ENCODE assay signal across 19 cellular contexts in the genomic region with DNA sequence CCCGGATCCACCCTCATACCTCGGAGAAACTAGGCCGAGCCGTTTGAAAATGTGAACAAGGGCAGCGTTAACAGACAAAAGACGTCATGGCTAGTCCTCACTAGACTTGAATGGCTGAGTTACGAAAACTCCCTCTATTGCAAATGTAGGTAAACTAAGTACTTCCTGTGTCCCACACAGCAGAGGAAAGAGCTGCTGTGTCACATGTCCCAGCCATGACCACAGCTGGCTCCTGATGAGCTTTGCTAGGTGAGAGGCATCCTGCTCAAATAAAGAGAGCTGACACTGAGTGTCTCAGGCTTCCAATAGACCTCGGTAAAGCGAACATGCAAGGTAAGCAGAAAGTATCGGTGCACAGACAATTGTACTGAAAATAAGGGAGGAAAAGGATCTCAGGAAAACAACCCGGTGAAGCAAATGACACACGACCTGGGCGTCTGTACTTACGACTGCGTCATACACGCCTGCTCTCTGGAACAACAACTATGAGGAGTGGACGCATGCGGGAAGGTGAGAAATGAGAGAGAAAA. TPM values are rescaled to one million over a fixed set of nuclear protein-coding genes. Genes with fewer than 3 reads are reported as not detected.
DNase-seq lines count a peak whose midpoint lies in the region; ATAC-seq, FAIRE-seq and TF ChIP-seq lines count a peak whose summit lies in the region.
"Had no signal": no experiment of that assay in that cellular context is flagged by ENCODE, and none has a peak within 500 bp of the region (broad histone marks: within the 10 kb centered on the region; RNA-seq: fewer than 3 reads in every experiment).

No MANE protein-coding gene starts in this region.

- WGBS in HepG2 (ENCODE audit: low lambda C conversion rate), result 91% methylated on average over 18 of the region's 18 CpGs

- no peaks in the 10 kb centered on the region for H3K9me3 ChIP-seq in CD4-positive, CD25-positive, alpha-beta regulatory T cell (ENCODE audit: control insufficient read depth in 2 of 2, low read length in 2 of 2)
- no peaks in the 10 kb centered on the region for H3K9me3 ChIP-seq in HepG2 (ENCODE audit: low read length)
- H3K9me3 ChIP-seq: uterus had no signal

- H3K4me1 ChIP-seq in CD4-positive, CD25-positive, alpha-beta regulatory T cell (ENCODE audit: control insufficient read depth, insufficient read depth, low read length, poor library complexity, severe bottlenecking), result peaks cover 17% of the 10 kb centered on the region
- no peaks in the 10 kb centered on the region for H3K4me1 ChIP-seq in HepG2 (ENCODE audit: insufficient read depth, low read length)
- H3K4me1 ChIP-seq: uterus had no signal

- intact Hi-C loops in activated CD8-positive, alpha-beta T cell treated with anti-CD3 and anti-CD28 coated beads for 36 hours (cut with micrococcal nuclease), result no loop called here
- intact Hi-C loops in HepG2 (cut with micrococcal nuclease; ENCODE audit: unreplicated experiment) (no loop called here), left ventricle myocardium superior (cut with micrococcal nuclease) (no loop called here)

- H3K36me3 ChIP-seq in CD4-positive, CD25-positive, alpha-beta regulatory T cell (ENCODE audit: control insufficient read depth, insufficient read depth, low read length), result peaks cover 18% of the 10 kb centered on the region
- H3K36me3 ChIP-seq in HepG2 (replicated peaks in 1 of 2; ENCODE audit: control insufficient read depth in 1 of 2, insufficient read depth in 2 of 2, low read length in 2 of 2), result peaks cover 5 to 37% of the 10 kb centered on the region in 2 experiments; a peak in 4 of 5 replicates
- H3K36me3 ChIP-seq: uterus had no signal

- H3K36me3 Mint-ChIP-seq in CD4-positive, CD25-positive, alpha-beta regulatory T cell, result peaks cover 8% of the 10 kb centered on the region
- peaks cover 4% of the 10 kb centered on the region for H3K36me3 Mint-ChIP-seq in activated CD8-positive, alpha-beta T cell treated with anti-CD3 and anti-CD28 coated beads for 36 hours (ENCODE audit: low read depth)

- H3K4me1 Mint-ChIP-seq in CD4-positive, CD25-positive, alpha-beta regulatory T cell, result peaks cover 5 to 34% (median 9%) of the 10 kb centered on the region in 4 donors
- H3K4me1 Mint-ChIP-seq in activated CD8-positive, alpha-beta T cell treated with anti-CD3 and anti-CD28 coated beads for 36 hours (ENCODE audit: low read depth), result peaks cover 34% of the 10 kb centered on the region

- TF ChIP-seq EP300 in HepG2 (IDR thresholded peaks at IDR 0.05; ENCODE audit: low read depth in 2 of 2, low read length in 2 of 2) (no peak), HepG2 (CRISPR knock-in tag; IDR thresholded peaks at IDR 0.05; ENCODE audit: borderline replicate concordance) (no peak)

- no peaks in the 10 kb centered on the region for H4K20me1 ChIP-seq in HepG2 (ENCODE audit: insufficient read depth, low read length)

- peak overlapping the region; percentile 35 for H3K27ac ChIP-seq in CD4-positive, CD25-positive, alpha-beta regulatory T cell (ENCODE audit: insufficient read depth, low read length, poor library complexity, severe bottlenecking)
- no peak overlapping the region for H3K27ac ChIP-seq in HepG2 (ENCODE audit: extremely low read length, insufficient read depth, low read length)
- H3K27ac ChIP-seq: PC-9, uterus had no signal

- no peak overlapping the region for H2AFZ ChIP-seq in HepG2 (ENCODE audit: low read length)
- H2AFZ ChIP-seq: PC-9 had no signal

- H3K79me2 ChIP-seq in HepG2 (ENCODE audit: insufficient read depth, low read length), result no peaks in the 10 kb centered on the region

- peak in 1 of 3 donors; percentile 71 for DNase-seq in CD4-positive, CD25-positive, alpha-beta regulatory T cell
- DNase-seq in GM12891 (ENCODE audit: insufficient read length, low spot score), result no peak
- peak; percentile 60 for DNase-seq in activated CD8-positive, alpha-beta T cell treated with anti-CD3 and anti-CD28 coated beads for 36 hours
- no peak for DNase-seq in HepG2 (ENCODE audit: low spot score)
- no peak for DNase-seq in NCI-H146 treated with DMSO at 0.1 percent for 48 hours (lab: John Stamatoyannopoulos, UW; ENCODE audit: unreplicated experiment)
- no peak for DNase-seq in left ventricle myocardium superior
- DNase-seq: activated CD8-positive, alpha-beta memory T cell treated with anti-CD3 and anti-CD28 coated beads for 24 hours; amygdala; GDM1; hippocampal formation; left colon; NCI-H1092; NCI-H446; PC-9; SW 1271; uterus had no signal

- H3K27me3 Mint-ChIP-seq in CD4-positive, CD25-positive, alpha-beta regulatory T cell, result no peaks in the 10 kb centered on the region
- H3K27me3 Mint-ChIP-seq in activated CD8-positive, alpha-beta T cell treated with anti-CD3 and anti-CD28 coated beads for 36 hours, result no peaks in the 10 kb centered on the region
- H3K27me3 Mint-ChIP-seq: dendritic cell treated with granulocyte-macrophage colony-stimulating factor and Interleukin-4, amounts not matched to agents 40 ng/mL and 50 ng/mL, for 4 days had no signal

- ATAC-seq in CD4-positive, CD25-positive, alpha-beta regulatory T cell (ENCODE audit: low read depth in 2 of 2), result peak; percentile 78 to 85
- peak; percentile 88 for ATAC-seq in activated CD8-positive, alpha-beta T cell treated with anti-CD3 and anti-CD28 coated beads for 36 hours
- ATAC-seq in HepG2 (no peak), GM18907 (IDR thresholded peaks at IDR 0.05; ENCODE audit: unreplicated experiment) (no peak), left ventricle myocardium superior (no peak)
- ATAC-seq: left colon had no signal

- POLR2A ChIA-PET in activated CD8-positive, alpha-beta T cell treated with anti-CD3 and anti-CD28 coated beads for 36 hours (lab: Charles Lee), result interaction anchor here (1.0 kb wide), 1 partner anchor 13 kb away, joined by 3 read pairs; no protein-coding TSS in a partner anchor
- POLR2A ChIA-PET in HepG2 (lab: Yijun Ruan, JAX), result no interaction called here

- peak overlapping the region; percentile 2 for H3K4me3 ChIP-seq in CD4-positive, CD25-positive, alpha-beta regulatory T cell (ENCODE audit: low read depth, low read length)
- H3K4me3 ChIP-seq in HepG2 (replicated peaks in 1 of 3; ENCODE audit: insufficient read depth in 1 of 3, low read depth in 2 of 3, low read length in 3 of 3), result no peak overlapping the region
- H3K4me3 ChIP-seq: PC-9, uterus had no signal

- no peak for TF ChIP-seq RAD21 in HepG2 (CRISPR knock-in tag; IDR thresholded peaks at IDR 0.05)

- no TSS peak for BruUV-seq in HepG2 (replicated peaks; lab: Mats Ljungman, UMichigan)

- H3K27me3 ChIP-seq in CD4-positive, CD25-positive, alpha-beta regulatory T cell (ENCODE audit: control insufficient read depth, insufficient read depth, low read length), result no peaks in the 10 kb centered on the region
- no peaks in the 10 kb centered on the region for H3K27me3 ChIP-seq in HepG2 (ENCODE audit: control insufficient read depth in 1 of 2, insufficient read depth in 2 of 2, low read length in 2 of 2)
- H3K27me3 ChIP-seq: uterus had no signal

- H3K9ac ChIP-seq in HepG2 (ENCODE audit: insufficient read depth, low read depth, low read length), result no peak overlapping the region

- CTCF ChIA-PET in activated CD8-positive, alpha-beta T cell treated with anti-CD3 and anti-CD28 coated beads for 36 hours (lab: Charles Lee), result interaction anchor here (1.1 kb wide), 1 partner anchor 12 kb away, joined by 3 read pairs; no protein-coding TSS in a partner anchor
- CTCF ChIA-PET in HepG2 (lab: Yijun Ruan, JAX; ENCODE audit: low intra/inter-chr PET ratio, low total read pairs), result no interaction called here

- H3K4me3 Mint-ChIP-seq in CD4-positive, CD25-positive, alpha-beta regulatory T cell, result peak overlapping the region in 3 of 4 donors; percentile 1 to 42 (median 31)
- no peak overlapping the region for H3K4me3 Mint-ChIP-seq in activated CD8-positive, alpha-beta T cell treated with anti-CD3 and anti-CD28 coated beads for 36 hours
- H3K4me3 Mint-ChIP-seq: dendritic cell treated with granulocyte-macrophage colony-stimulating factor and Interleukin-4, amounts not matched to agents 40 ng/mL and 50 ng/mL, for 4 days had no signal

- H3K4me2 ChIP-seq in HepG2 (ENCODE audit: low read depth, low read length), result no peak overlapping the region
- H3K4me2 ChIP-seq: PC-9 had no signal

- peak; percentile 80 for FAIRE-seq in GM12891 (lab: Jason Lieb, UNC)
- FAIRE-seq in HepG2 (lab: Jason Lieb, UNC), result no peak
- FAIRE-seq: HTR-8/SVneo had no signal

- H3K27ac Mint-ChIP-seq in CD4-positive, CD25-positive, alpha-beta regulatory T cell, result peak overlapping the region; percentile 57 to 91 (median 71)
- H3K27ac Mint-ChIP-seq in activated CD8-positive, alpha-beta T cell treated with anti-CD3 and anti-CD28 coated beads for 36 hours, result peak overlapping the region; percentile 66
- H3K27ac Mint-ChIP-seq: dendritic cell treated with granulocyte-macrophage colony-stimulating factor and Interleukin-4, amounts not matched to agents 40 ng/mL and 50 ng/mL, for 4 days had no signal

- in situ Hi-C loops in HepG2 (cut with HindIII; ENCODE audit: extremely low pct_ligation_motif_present, low pct_unique_long_range_greater_than_20kb), result no loop called here

- no peak for TF ChIP-seq CTCF in activated CD8-positive, alpha-beta T cell treated with anti-CD3 and anti-CD28 coated beads for 36 hours (IDR thresholded peaks at IDR 0.05)
- TF ChIP-seq CTCF in HepG2 (CRISPR knock-in tag; IDR thresholded peaks at IDR 0.05), result no peak

- TF ChIP-seq POLR2A in GM12891 (IDR thresholded peaks at IDR 0.05; ENCODE audit: low read depth, low read length) (no peak), HepG2 (IDR thresholded peaks at IDR 0.05; ENCODE audit: insufficient read depth in 1 of 2, low read depth in 2 of 2, low read length in 2 of 2) (no peak)

- no peaks in the 10 kb centered on the region for H3K9me3 Mint-ChIP-seq in CD4-positive, CD25-positive, alpha-beta regulatory T cell
- H3K9me3 Mint-ChIP-seq in activated CD8-positive, alpha-beta T cell treated with anti-CD3 and anti-CD28 coated beads for 36 hours, result no peaks in the 10 kb centered on the region
- H3K9me3 Mint-ChIP-seq: dendritic cell treated with granulocyte-macrophage colony-stimulating factor and Interleukin-4, amounts not matched to agents 40 ng/mL and 50 ng/mL, for 4 days had no signal

RNA-seq across cellular contexts. Expression of gene TMEM204, which starts 26.0 kb away (rescaled TPM):
- 25.8 TPM for total RNA-seq in CD4-positive, CD25-positive, alpha-beta regulatory T cell
- polyA plus RNA-seq in CD4-positive, CD25-positive, alpha-beta regulatory T cell, result 10 to 100 TPM; 59.8 to 97.4 (median 69.1) TPM
- 0.60 TPM for polyA plus RNA-seq in GM12891 (2012; ENCODE audit: low read depth, missing spikeins)
- 10 to 100 TPM; 12.9 to 14.3 TPM for total RNA-seq in activated CD8-positive, alpha-beta T cell treated with anti-CD3 and anti-CD28 coated beads for 36 hours
- not detected in 2 replicates for total RNA-seq in HepG2 (2016; rRNA removed; fragmentation: Illumina TruSeq; extraction: Trizol)
- not detected in 2 replicates for total RNA-seq in HepG2 (2016; cell fraction: cytosol; rRNA removed; fragmentation: Illumina TruSeq; extraction: Trizol; ENCODE audit: low read depth)
- total RNA-seq in HepG2 (2016; cell fraction: insoluble cytoplasmic fraction; rRNA removed; fragmentation: Illumina TruSeq; extraction: Trizol), result not detected in 2 replicates
- total RNA-seq in HepG2 (2016; cell fraction: membrane; rRNA removed; fragmentation: Illumina TruSeq; extraction: Trizol), result not detected in 2 replicates
- total RNA-seq in HepG2 (2016; cell fraction: nucleus; rRNA removed; fragmentation: Illumina TruSeq; extraction: Trizol), result not detected in 2 replicates
- polyA plus RNA-seq in HepG2 (2011; rRNA removed), result not detected in 2 replicates
- polyA plus RNA-seq in HepG2 (2011; cell fraction: cytosol; rRNA removed), result not detected in 2 replicates
- polyA plus RNA-seq in HepG2 (2011; cell fraction: nucleus; rRNA removed), result not detected in 2 replicates
- polyA plus RNA-seq in HepG2 (2012), result not detected in 2 replicates
- not detected in 2 replicates for polyA plus RNA-seq in HepG2 (2016; cell fraction: cytosol; fragmentation: Illumina TruSeq; extraction: Trizol; ENCODE audit: low read depth)
- polyA plus RNA-seq in HepG2 (2016; cell fraction: insoluble cytoplasmic fraction; fragmentation: Illumina TruSeq; extraction: Trizol; ENCODE audit: low read depth), result not detected in 2 replicates
- polyA plus RNA-seq in HepG2 (2016; cell fraction: membrane; fragmentation: Illumina TruSeq; extraction: Trizol; ENCODE audit: low read depth), result not detected in 2 replicates
- not detected in 2 replicates for polyA plus RNA-seq in HepG2 (2016; cell fraction: nucleus; fragmentation: Illumina TruSeq; extraction: Trizol; ENCODE audit: insufficient read depth, low read depth)
- not detected in 2 replicates for polyA minus RNA-seq in HepG2 (2011; rRNA and poly(A)+ RNA removed; ENCODE audit: low replicate concordance)
- not detected in 2 replicates for polyA minus RNA-seq in HepG2 (2011; cell fraction: cytosol; rRNA and poly(A)+ RNA removed)
- not detected in 2 replicates for polyA minus RNA-seq in HepG2 (2011; cell fraction: nucleus; rRNA and poly(A)+ RNA removed)
- 28.8 TPM for total RNA-seq in left ventricle myocardium superior
- total RNA-seq: PC-9 had no signal

RNA-seq across cellular contexts. Expression of gene IFT140, which starts 52.4 kb away (rescaled TPM):
- total RNA-seq in CD4-positive, CD25-positive, alpha-beta regulatory T cell, result 2.5 TPM
- polyA plus RNA-seq in CD4-positive, CD25-positive, alpha-beta regulatory T cell, result 1 to 10 TPM; 1.1 to 2.0 (median 1.5) TPM
- polyA plus RNA-seq in GM12891 (2012; ENCODE audit: low read depth, missing spikeins), result 3.2 TPM
- 10 to 100 TPM; 12.0 to 12.1 TPM for total RNA-seq in activated CD8-positive, alpha-beta T cell treated with anti-CD3 and anti-CD28 coated beads for 36 hours
- total RNA-seq in HepG2 (2016; rRNA removed; fragmentation: Illumina TruSeq; extraction: Trizol) (7.8 and 9.5 TPM in 2 replicates), left ventricle myocardium superior (7.5 TPM)
- total RNA-seq in HepG2 (2016; cell fraction: cytosol; rRNA removed; fragmentation: Illumina TruSeq; extraction: Trizol; ENCODE audit: low read depth), result 2.3 and 2.6 TPM in 2 replicates
- total RNA-seq in HepG2 (2016; cell fraction: insoluble cytoplasmic fraction; rRNA removed; fragmentation: Illumina TruSeq; extraction: Trizol), result 7.1 and 10.5 TPM in 2 replicates
- 3.8 TPM in 2 replicates for total RNA-seq in HepG2 (2016; cell fraction: membrane; rRNA removed; fragmentation: Illumina TruSeq; extraction: Trizol)
- total RNA-seq in HepG2 (2016; cell fraction: nucleus; rRNA removed; fragmentation: Illumina TruSeq; extraction: Trizol), result 11.8 and 12.8 TPM in 2 replicates
- polyA plus RNA-seq in HepG2 (2011; rRNA removed), result 5.8 and 7.0 TPM in 2 replicates
- 2.9 and 4.1 TPM in 2 replicates for polyA plus RNA-seq in HepG2 (2011; cell fraction: cytosol; rRNA removed)
- polyA plus RNA-seq in HepG2 (2011; cell fraction: nucleus; rRNA removed), result 37.4 and 49.4 TPM in 2 replicates
- polyA plus RNA-seq in HepG2 (2012), result 6.3 and 6.8 TPM in 2 replicates
- polyA plus RNA-seq in HepG2 (2016; cell fraction: cytosol; fragmentation: Illumina TruSeq; extraction: Trizol; ENCODE audit: low read depth), result 0.67 and 0.86 TPM in 2 replicates
- polyA plus RNA-seq in HepG2 (2016; cell fraction: insoluble cytoplasmic fraction; fragmentation: Illumina TruSeq; extraction: Trizol; ENCODE audit: low read depth), result 3.7 and 5.8 TPM in 2 replicates
- polyA plus RNA-seq in HepG2 (2016; cell fraction: membrane; fragmentation: Illumina TruSeq; extraction: Trizol; ENCODE audit: low read depth), result 1.1 and 1.2 TPM in 2 replicates
- 22.2 TPM in 2 replicates for polyA plus RNA-seq in HepG2 (2016; cell fraction: nucleus; fragmentation: Illumina TruSeq; extraction: Trizol; ENCODE audit: insufficient read depth, low read depth)
- polyA minus RNA-seq in HepG2 (2011; rRNA and poly(A)+ RNA removed; ENCODE audit: low replicate concordance), result 16.9 and 18.0 TPM in 2 replicates
- polyA minus RNA-seq in HepG2 (2011; cell fraction: cytosol; rRNA and poly(A)+ RNA removed), result 3.3 and 3.7 TPM in 2 replicates
- polyA minus RNA-seq in HepG2 (2011; cell fraction: nucleus; rRNA and poly(A)+ RNA removed), result 21.0 and 26.9 TPM in 2 replicates

RNA-seq across cellular contexts. Expression of gene CRAMP1, which starts 52.6 kb away (rescaled TPM):
- 30.5 TPM for total RNA-seq in CD4-positive, CD25-positive, alpha-beta regulatory T cell
- 1 to 10 TPM in 2 of 4 donors, under 1 TPM in 2; 0.49 to 1.6 (median 1.1) TPM for polyA plus RNA-seq in CD4-positive, CD25-positive, alpha-beta regulatory T cell
- 3.7 TPM for polyA plus RNA-seq in GM12891 (2012; ENCODE audit: low read depth, missing spikeins)
- 10 to 100 TPM; 15.1 to 15.7 TPM for total RNA-seq in activated CD8-positive, alpha-beta T cell treated with anti-CD3 and anti-CD28 coated beads for 36 hours
- 6.6 and 6.8 TPM in 2 replicates for total RNA-seq in HepG2 (2016; rRNA removed; fragmentation: Illumina TruSeq; extraction: Trizol)
- total RNA-seq in HepG2 (2016; cell fraction: cytosol; rRNA removed; fragmentation: Illumina TruSeq; extraction: Trizol; ENCODE audit: low read depth), result 4.6 and 4.8 TPM in 2 replicates
- total RNA-seq in HepG2 (2016; cell fraction: insoluble cytoplasmic fraction; rRNA removed; fragmentation: Illumina TruSeq; extraction: Trizol), result 4.8 and 6.7 TPM in 2 replicates
- total RNA-seq in HepG2 (2016; cell fraction: membrane; rRNA removed; fragmentation: Illumina TruSeq; extraction: Trizol), result 3.4 and 4.3 TPM in 2 replicates
- total RNA-seq in HepG2 (2016; cell fraction: nucleus; rRNA removed; fragmentation: Illumina TruSeq; extraction: Trizol), result 8.4 and 8.5 TPM in 2 replicates
- 9.7 and 13.0 TPM in 2 replicates for polyA plus RNA-seq in HepG2 (2011; rRNA removed)
- 5.7 and 6.6 TPM in 2 replicates for polyA plus RNA-seq in HepG2 (2011; cell fraction: cytosol; rRNA removed)
- 25.2 and 30.8 TPM in 2 replicates for polyA plus RNA-seq in HepG2 (2011; cell fraction: nucleus; rRNA removed)
- 6.5 and 9.3 TPM in 2 replicates for polyA plus RNA-seq in HepG2 (2012)
- 0.15 and 0.21 TPM in 2 replicates for polyA plus RNA-seq in HepG2 (2016; cell fraction: cytosol; fragmentation: Illumina TruSeq; extraction: Trizol; ENCODE audit: low read depth)
- polyA plus RNA-seq in HepG2 (2016; cell fraction: insoluble cytoplasmic fraction; fragmentation: Illumina TruSeq; extraction: Trizol; ENCODE audit: low read depth), result 3.6 and 5.5 TPM in 2 replicates
- polyA plus RNA-seq in HepG2 (2016; cell fraction: membrane; fragmentation: Illumina TruSeq; extraction: Trizol; ENCODE audit: low read depth), result 0.46 and 0.65 TPM in 2 replicates
- 24.3 and 25.2 TPM in 2 replicates for polyA plus RNA-seq in HepG2 (2016; cell fraction: nucleus; fragmentation: Illumina TruSeq; extraction: Trizol; ENCODE audit: insufficient read depth, low read depth)
- 18.6 and 18.8 TPM in 2 replicates for polyA minus RNA-seq in HepG2 (2011; rRNA and poly(A)+ RNA removed; ENCODE audit: low replicate concordance)
- 7.2 and 8.2 TPM in 2 replicates for polyA minus RNA-seq in HepG2 (2011; cell fraction: cytosol; rRNA and poly(A)+ RNA removed)
- 9.7 and 13.7 TPM in 2 replicates for polyA minus RNA-seq in HepG2 (2011; cell fraction: nucleus; rRNA and poly(A)+ RNA removed)
- 11.3 TPM for total RNA-seq in left ventricle myocardium superior

Comparison
In these comparisons a context has a peak if more than half of its experiments do, and no peak if none do; other contexts are left out.
1. ATAC-seq: peak in CD4-positive, CD25-positive, alpha-beta regulatory T cell (2 of 2) and activated CD8-positive, alpha-beta T cell treated with anti-CD3 and anti-CD28 coated beads for 36 hours (single experiment); none in HepG2 (single experiment), GM18907 (single experiment) and left ventricle myocardium superior (single experiment).
2. RNA of gene TMEM204, which starts 26.0 kb away (total RNA-seq): 28.8 TPM in left ventricle myocardium superior (single experiment), 25.8 TPM in CD4-positive, CD25-positive, alpha-beta regulatory T cell (single experiment) and 12.9 to 14.3 TPM in activated CD8-positive, alpha-beta T cell treated with anti-CD3 and anti-CD28 coated beads for 36 hours; not detected in HepG2; every median in the first group is over 10 times any median in the second.